In the genomic region with DNA sequence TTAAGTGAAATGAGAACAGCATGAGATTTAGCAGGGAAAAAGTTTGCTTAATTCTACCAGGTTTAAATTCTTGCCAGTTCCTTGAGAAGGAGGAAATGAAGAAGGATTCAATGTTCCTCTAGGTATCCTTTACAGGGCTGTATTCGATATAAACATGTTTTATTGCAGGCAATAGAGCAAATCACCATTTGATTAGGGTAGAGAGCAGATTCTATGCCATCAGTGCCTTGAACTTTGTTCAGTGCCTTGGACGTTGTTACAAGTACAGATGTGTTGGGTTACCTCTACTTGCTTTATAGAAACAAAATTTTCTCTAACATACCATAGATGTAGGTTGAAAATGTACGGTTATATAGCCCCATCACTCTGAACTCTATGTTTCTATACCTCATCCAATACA, we compare ENCODE assay signal across 28 cellular contexts. TPM values are rescaled to one million over a fixed set of nuclear protein-coding genes. Genes with fewer than 3 reads are reported as not detected.
"Had no signal": no experiment of that assay in that cellular context is flagged by ENCODE, and none has a peak within 500 bp of the region (broad histone marks: within the 10 kb centered on the region; RNA-seq: fewer than 3 reads in every experiment).

No MANE protein-coding gene starts in this region.

- H3K36me3 ChIP-seq: neural progenitor cell, spleen had no signal

- H3K4me3 Mint-ChIP-seq: activated B cell treated with CpG ODN at 0.5 μM for 24 hours; activated CD4-positive, alpha-beta T cell treated with anti-CD3 and anti-CD28 coated beads for 36 hours; activated naive CD8-positive, alpha-beta T cell treated with anti-CD3 and anti-CD28 coated beads, Interleukin-2, amount 10 ng/mL, durations not matched to agents 7 days and 5 days; immature natural killer cell; naive B cell; neural progenitor cell; T-cell had no signal

- H3K27me3 Mint-ChIP-seq: activated B cell treated with CpG ODN at 0.5 μM for 24 hours; activated CD4-positive, alpha-beta T cell treated with anti-CD3 and anti-CD28 coated beads for 36 hours; activated naive CD8-positive, alpha-beta T cell treated with anti-CD3 and anti-CD28 coated beads, Interleukin-2, amount 10 ng/mL, durations not matched to agents 7 days and 5 days; naive B cell; T-cell had no signal

- H3K9ac ChIP-seq: neural progenitor cell had no signal

- H3K4me2 ChIP-seq: neural progenitor cell had no signal

- FAIRE-seq: endometrium had no signal

- H2AFZ ChIP-seq: neural progenitor cell had no signal

- H3K4me1 ChIP-seq: neural progenitor cell, spleen had no signal

- H3K27ac ChIP-seq: neural progenitor cell, spleen had no signal

- H3K27ac Mint-ChIP-seq: activated B cell treated with CpG ODN at 0.5 μM for 24 hours; activated CD4-positive, alpha-beta T cell treated with anti-CD3 and anti-CD28 coated beads for 36 hours; activated naive CD8-positive, alpha-beta T cell treated with anti-CD3 and anti-CD28 coated beads, Interleukin-2, amount 10 ng/mL, durations not matched to agents 7 days and 5 days; immature natural killer cell; naive B cell; neural progenitor cell; T-cell had no signal

- DNase-seq: activated B cell treated with CpG ODN at 0.5 μM for 24 hours; activated CD4-positive, alpha-beta T cell treated with anti-CD3 and anti-CD28 coated beads for 36 hours; activated CD4-positive, alpha-beta T cell treated with anti-CD3 and anti-CD28 coated beads, Interleukin-2, amount 50 U/mL, for 4 hours; activated CD8-positive, alpha-beta memory T cell treated with anti-CD3 and anti-CD28 coated beads, Interleukin-2, amount 50 U/mL, for 48 hours; activated naive CD4-positive, alpha-beta T cell treated with Interleukin-2 at 50 U/mL for 16 hours; activated naive CD8-positive, alpha-beta T cell treated with anti-CD3 and anti-CD28 coated beads, Interleukin-2, amount 10 ng/mL, durations not matched to agents 7 days and 5 days; activated T-cell treated with anti-CD3 and anti-CD28 coated beads, Interleukin-2, amount 50 U/mL, for 48 hours; amygdala; cerebellar nuclear complex; immature natural killer cell; kidney glomerular epithelial cell; left ventricle myocardium superior; naive B cell; spleen; stimulated activated CD4-positive, alpha-beta T cell treated with anti-CD3 and anti-CD28 coated beads, Interleukin-4, amount 100 ng/mL, for 1 hour; stimulated activated naive CD4-positive, alpha-beta T cell; T-cell had no signal

- ATAC-seq: activated CD4-positive, alpha-beta T cell treated with anti-CD3 and anti-CD28 coated beads for 36 hours; left ventricle myocardium superior; T-cell had no signal

- H3K9me3 Mint-ChIP-seq: activated naive CD8-positive, alpha-beta T cell treated with anti-CD3 and anti-CD28 coated beads, Interleukin-2, amount 10 ng/mL, durations not matched to agents 7 days and 5 days had no signal

- H3K4me3 ChIP-seq: neural progenitor cell, spleen had no signal

- H3K36me3 Mint-ChIP-seq: activated naive CD8-positive, alpha-beta T cell treated with anti-CD3 and anti-CD28 coated beads, Interleukin-2, amount 10 ng/mL, durations not matched to agents 7 days and 5 days; immature natural killer cell; naive B cell; neural progenitor cell; T-cell had no signal

- H3K4me1 Mint-ChIP-seq: activated B cell treated with CpG ODN at 0.5 μM for 24 hours; activated CD4-positive, alpha-beta T cell treated with anti-CD3 and anti-CD28 coated beads for 36 hours; activated naive CD8-positive, alpha-beta T cell treated with anti-CD3 and anti-CD28 coated beads, Interleukin-2, amount 10 ng/mL, durations not matched to agents 7 days and 5 days; immature natural killer cell; naive B cell; T-cell had no signal

- H3K27me3 ChIP-seq: neural progenitor cell, spleen had no signal

RNA-seq across cellular contexts. Expression of a gene that starts 18.2 kb away (rescaled TPM):
- total RNA-seq: activated B cell treated with CpG ODN at 0.5 μM for 24 hours; activated CD4-positive, alpha-beta T cell treated with anti-CD3 and anti-CD28 coated beads for 36 hours; activated CD8-positive, alpha-beta memory T cell treated with anti-CD3 and anti-CD28 coated beads for 36 hours; activated naive CD8-positive, alpha-beta T cell treated with anti-CD3 and anti-CD28 coated beads, Interleukin-2, amount 10 ng/mL, durations not matched to agents 7 days and 5 days; epithelial cell of proximal tubule; fibroblast of lung; glomerular endothelial cell; left ventricle myocardium superior; mononuclear cell; omental fat pad; posterior vena cava; renal cortical epithelial cell; spleen; T-cell had no signal

RNA-seq across cellular contexts. Expression of a gene that starts 48.7 kb away (rescaled TPM):
- total RNA-seq: activated B cell treated with CpG ODN at 0.5 μM for 24 hours; activated CD4-positive, alpha-beta T cell treated with anti-CD3 and anti-CD28 coated beads for 36 hours; activated CD8-positive, alpha-beta memory T cell treated with anti-CD3 and anti-CD28 coated beads for 36 hours; activated naive CD8-positive, alpha-beta T cell treated with anti-CD3 and anti-CD28 coated beads, Interleukin-2, amount 10 ng/mL, durations not matched to agents 7 days and 5 days; epithelial cell of proximal tubule; fibroblast of lung; glomerular endothelial cell; left ventricle myocardium superior; mononuclear cell; omental fat pad; posterior vena cava; renal cortical epithelial cell; spleen; T-cell; urinary bladder had no signal

RNA-seq across cellular contexts. Expression of a gene that starts 55.3 kb away (rescaled TPM):
- total RNA-seq: activated B cell treated with CpG ODN at 0.5 μM for 24 hours; activated CD4-positive, alpha-beta T cell treated with anti-CD3 and anti-CD28 coated beads for 36 hours; activated CD8-positive, alpha-beta memory T cell treated with anti-CD3 and anti-CD28 coated beads for 36 hours; activated naive CD8-positive, alpha-beta T cell treated with anti-CD3 and anti-CD28 coated beads, Interleukin-2, amount 10 ng/mL, durations not matched to agents 7 days and 5 days; epithelial cell of proximal tubule; fibroblast of lung; glomerular endothelial cell; left ventricle myocardium superior; mononuclear cell; omental fat pad; posterior vena cava; renal cortical epithelial cell; spleen; T-cell; urinary bladder had no signal
